ENCODE assay signal across 11 cellular contexts in the genomic region with DNA sequence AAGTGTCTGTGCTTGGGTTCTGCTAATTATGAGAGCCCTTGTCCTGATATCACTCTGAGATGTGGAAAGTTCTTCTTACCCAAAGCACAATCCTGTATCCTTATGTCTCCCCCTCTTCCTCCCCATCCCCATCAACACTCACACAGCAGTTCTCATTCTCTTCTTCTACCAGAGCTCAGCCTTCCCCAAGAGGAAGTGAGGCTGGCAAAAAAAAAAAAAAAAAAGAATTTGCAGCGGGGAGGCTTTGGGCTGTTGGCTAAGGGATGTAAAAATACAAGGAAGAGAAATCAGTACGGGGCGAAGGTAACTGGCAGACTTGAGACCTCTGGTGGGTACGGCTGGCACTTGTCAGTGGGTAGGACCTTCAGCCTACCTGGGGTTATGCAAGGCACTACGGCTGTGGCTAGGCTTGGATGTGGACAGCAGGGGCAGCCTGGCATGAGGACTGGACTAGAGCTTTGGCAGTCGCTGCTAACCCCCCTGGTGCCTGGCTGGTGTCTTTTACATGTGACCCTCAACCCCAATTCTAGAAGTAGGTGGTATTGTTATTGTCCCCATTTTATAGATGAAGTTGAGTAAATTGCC. TPM values are rescaled to one million over a fixed set of nuclear protein-coding genes. Genes with fewer than 3 reads are reported as not detected.
DNase-seq lines count a peak whose midpoint lies in the region; ATAC-seq lines count a peak whose summit lies in the region.
"Had no signal": no experiment of that assay in that cellular context is flagged by ENCODE, and none has a peak within 500 bp of the region (broad histone marks: within the 10 kb centered on the region; RNA-seq: fewer than 3 reads in every experiment).

No MANE protein-coding gene starts in this region.

- H3K36me3 ChIP-seq in mucosa of rectum (ENCODE audit: control insufficient read depth in 2 of 2, insufficient read depth in 2 of 2, low read length in 2 of 2), result peaks cover 0 to 5% of the 10 kb centered on the region in 2 donors
- H3K36me3 ChIP-seq: neutrophil had no signal

- peak overlapping the region; percentile 92 to 99 for H3K27ac ChIP-seq in mucosa of rectum (ENCODE audit: low read depth in 2 of 2, low read length in 2 of 2)
- H3K27ac ChIP-seq: neutrophil had no signal

- no peaks in the 10 kb centered on the region for H3K27me3 ChIP-seq in mucosa of rectum (ENCODE audit: control insufficient read depth in 2 of 2, insufficient read depth in 2 of 2, low read length in 2 of 2)

- H3K4me1 ChIP-seq in mucosa of rectum (ENCODE audit: control insufficient read depth in 2 of 2, insufficient read depth in 2 of 2, low read length in 2 of 2), result peaks cover 62 to 91% of the 10 kb centered on the region in 2 donors

- DNase-seq in CD1c-positive myeloid dendritic cell (ENCODE audit: extremely low spot score) (peak; percentile 22), G401 (ENCODE audit: low spot score) (peak; percentile 61), NCI-H146 (lab: John Stamatoyannopoulos, UW) (no peak)
- DNase-seq in activated naive CD4-positive, alpha-beta T cell treated with anti-CD3 and anti-CD28 coated beads, Interleukin-2, amount 50 U/mL, for 16 hours, result peak; percentile 4
- DNase-seq: DMS79, kidney, NCI-H2171 had no signal

- in situ Hi-C loops in G401 (cut with HindIII; ENCODE audit: low sequenced_read_pairs), result no loop called here

- ATAC-seq in HG03039 (IDR thresholded peaks at IDR 0.05; ENCODE audit: unreplicated experiment) (no peak), HG02610 (IDR thresholded peaks at IDR 0.05; ENCODE audit: unreplicated experiment) (no peak)

- H3K9ac ChIP-seq in mucosa of rectum (ENCODE audit: low read depth in 1 of 2, low read length in 2 of 2), result peak overlapping the region; percentile 27 to 56

- peak overlapping the region; percentile 2 to 53 for H3K4me3 ChIP-seq in mucosa of rectum (ENCODE audit: low read length in 2 of 2)

- no peaks in the 10 kb centered on the region for H3K9me3 ChIP-seq in mucosa of rectum (ENCODE audit: control insufficient read depth in 2 of 2, low read length in 2 of 2)
- H3K9me3 ChIP-seq: neutrophil had no signal

RNA-seq across cellular contexts. Expression of gene VIPR1, which starts 5.4 kb away (rescaled TPM):
- 0.14 TPM in 1 of 2 replicates, not detected in the other for total RNA-seq in G401 (2014; rRNA removed; shearing (Covaris generic))
